9 cellular contexts compared by ENCODE assay signal in genomic region chr3:74906181-74906580, GRCh38.
"Had no signal": no experiment of that assay in that cellular context is flagged by ENCODE, and none has a peak within 500 bp of the region (broad histone marks: within the 10 kb centered on the region; RNA-seq: fewer than 3 reads in every experiment).

No MANE protein-coding gene starts in this region.

- H3K36me3 Mint-ChIP-seq: IgD-negative memory B cell had no signal

- H3K4me1 Mint-ChIP-seq: IgD-negative memory B cell had no signal

- H3K27me3 Mint-ChIP-seq: IgD-negative memory B cell had no signal

- H3K9me3 Mint-ChIP-seq: HFFc6 had no signal

- ATAC-seq: HCT116, HepG2 had no signal

- H3K4me3 Mint-ChIP-seq: HFFc6, IgD-negative memory B cell had no signal

- H2AFZ ChIP-seq: GM23248 had no signal

- H3K9me3 ChIP-seq: HAP-1 had no signal

- H3K4me1 ChIP-seq: HAP-1 had no signal

- H3K9ac ChIP-seq: GM23248 had no signal

- H3K36me3 ChIP-seq: HAP-1 had no signal

- H3K27ac ChIP-seq: GM23248 had no signal

- H3K4me3 ChIP-seq: GM23248, HAP-1 had no signal

- H3K27ac Mint-ChIP-seq: HFFc6, IgD-negative memory B cell had no signal

- DNase-seq: GM23248, GOT3, H7, HFFc6, KBM-7 had no signal
